In genomic region chr20:46772901-46773300, GRCh38 we compare ENCODE assay signal across 1 cellular context.
TF ChIP-seq lines count a peak whose summit lies in the region.

No MANE protein-coding gene starts in this region.

TF ChIP-seq in GM23338, 12 proteins besides CTCF, POLR2A, EP300 and RAD21 (continued from another document):
- TF ChIP-seq ZNF462 (CRISPR knock-in tag; IDR thresholded peaks at IDR 0.05), result no peak
